16 cellular contexts compared by ENCODE assay signal in genomic region chr10:122544493-122544892, GRCh38. TPM values are rescaled to one million over a fixed set of nuclear protein-coding genes. Genes with fewer than 3 reads are reported as not detected.
DNase-seq lines count a peak whose midpoint lies in the region; ATAC-seq and TF ChIP-seq lines count a peak whose summit lies in the region.
"Had no signal": no experiment of that assay in that cellular context is flagged by ENCODE, and none has a peak within 500 bp of the region (broad histone marks: within the 10 kb centered on the region; RNA-seq: fewer than 3 reads in every experiment).

No MANE protein-coding gene starts in this region.

- intact Hi-C loops in left ventricle myocardium superior (cut with micrococcal nuclease), result no loop called here
- intact Hi-C loops in naive thymus-derived CD4-positive, alpha-beta T cell (cut with micrococcal nuclease), result no loop called here

- H3K36me3 Mint-ChIP-seq in brain, result no peaks in the 10 kb centered on the region
- no peaks in the 10 kb centered on the region for H3K36me3 Mint-ChIP-seq in naive thymus-derived CD4-positive, alpha-beta T cell

- no peak overlapping the region for H3K4me3 Mint-ChIP-seq in brain
- H3K4me3 Mint-ChIP-seq in naive thymus-derived CD4-positive, alpha-beta T cell, result no peak overlapping the region

- CTCF ChIA-PET in naive thymus-derived CD4-positive, alpha-beta T cell (lab: Charles Lee), result no interaction called here

- ATAC-seq in left ventricle myocardium superior (no peak), HG03469 (IDR thresholded peaks at IDR 0.05; ENCODE audit: unreplicated experiment) (no peak)
- peak; percentile 69 for ATAC-seq in naive thymus-derived CD4-positive, alpha-beta T cell

- peak overlapping the region in 3 of 5 experiments; percentile 30 to 63 (median 58) for H3K27ac Mint-ChIP-seq in brain
- H3K27ac Mint-ChIP-seq in naive thymus-derived CD4-positive, alpha-beta T cell, result no peak overlapping the region

- H3K9me3 ChIP-seq in right atrium auricular region, result no peaks in the 10 kb centered on the region
- no peaks in the 10 kb centered on the region for H3K9me3 ChIP-seq in naive thymus-derived CD4-positive, alpha-beta T cell (ENCODE audit: control insufficient read depth in 2 of 3, low read length in 3 of 3)
- H3K9me3 ChIP-seq: SJCRH30 had no signal

- H3K4me3 ChIP-seq in right atrium auricular region, result no peak overlapping the region
- no peak overlapping the region for H3K4me3 ChIP-seq in naive thymus-derived CD4-positive, alpha-beta T cell (ENCODE audit: low read length)
- H3K4me3 ChIP-seq: SJCRH30 had no signal

- POLR2A ChIA-PET in naive thymus-derived CD4-positive, alpha-beta T cell (lab: Charles Lee), result no interaction called here

- H3K9me3 Mint-ChIP-seq in brain, result peaks cover 0 to 7% (median 0%) of the 10 kb centered on the region in 5 experiments
- H3K9me3 Mint-ChIP-seq in naive thymus-derived CD4-positive, alpha-beta T cell, result peaks cover 0 to 2% (median 0%) of the 10 kb centered on the region in 11 donors

- no peak for TF ChIP-seq CTCF in right atrium auricular region (IDR thresholded peaks at IDR 0.05)
- TF ChIP-seq CTCF in brain (conservative IDR thresholded peaks at IDR 0.05), result no peak

- no peaks in the 10 kb centered on the region for H3K36me3 ChIP-seq in right atrium auricular region
- no peaks in the 10 kb centered on the region for H3K36me3 ChIP-seq in naive thymus-derived CD4-positive, alpha-beta T cell (ENCODE audit: control insufficient read depth in 2 of 3, insufficient read depth in 3 of 3, low read length in 3 of 3)
- H3K36me3 ChIP-seq: SJCRH30 had no signal

- H3K27ac ChIP-seq in right atrium auricular region, result no peak overlapping the region
- no peak overlapping the region for H3K27ac ChIP-seq in naive thymus-derived CD4-positive, alpha-beta T cell (ENCODE audit: low read depth, low read length)
- H3K27ac ChIP-seq: KMS-11, SJCRH30 had no signal

- H3K27me3 ChIP-seq in right atrium auricular region, result no peaks in the 10 kb centered on the region
- no peaks in the 10 kb centered on the region for H3K27me3 ChIP-seq in naive thymus-derived CD4-positive, alpha-beta T cell (ENCODE audit: control insufficient read depth in 2 of 2, insufficient read depth in 2 of 2, low read length in 2 of 2)

- no peaks in the 10 kb centered on the region for H3K4me1 ChIP-seq in right atrium auricular region
- H3K4me1 ChIP-seq in naive thymus-derived CD4-positive, alpha-beta T cell (ENCODE audit: control insufficient read depth in 2 of 2, insufficient read depth in 2 of 2, low read length in 2 of 2), result peaks cover 13 to 31% of the 10 kb centered on the region in 2 donors
- H3K4me1 ChIP-seq: SJCRH30 had no signal

- no peaks in the 10 kb centered on the region for H3K4me1 Mint-ChIP-seq in brain
- H3K4me1 Mint-ChIP-seq in naive thymus-derived CD4-positive, alpha-beta T cell, result peaks cover 5 to 53% (median 32%) of the 10 kb centered on the region in 7 donors

- H3K27me3 Mint-ChIP-seq in brain, result peaks cover 12% of the 10 kb centered on the region
- peaks cover 0 to 15% (median 0%) of the 10 kb centered on the region in 5 donors for H3K27me3 Mint-ChIP-seq in naive thymus-derived CD4-positive, alpha-beta T cell

- DNase-seq in right atrium auricular region (ENCODE audit: low spot score), result peak; percentile 48
- DNase-seq in left ventricle myocardium superior, result no peak
- DNase-seq in naive thymus-derived CD4-positive, alpha-beta T cell, result no peak
- no peak for DNase-seq in activated CD4-positive, CD25-positive, alpha-beta regulatory T cell treated with anti-CD3 and anti-CD28 coated beads, Interleukin-2, amount 50 U/mL, for 72 hours
- DNase-seq in superior temporal gyrus (ENCODE audit: extremely low spot score), result no peak
- no peak for DNase-seq in OCI-M1 (lab: John Stamatoyannopoulos, UW)
- DNase-seq: C1 segment of cervical spinal cord; COR-L47; DMS153; EL; NCI-H187 treated with DMSO at 0.1 percent for 48 hours; NK-92 treated with Interleukin-12 subunit alpha and Interleukin-12 subunit beta, amount 100 ng/mL, for 24 hours; SJCRH30 had no signal

RNA-seq across cellular contexts. Expression of gene DMBT1, which starts 16.1 kb away (rescaled TPM):
- under 1 TPM in 1 of 2 donors, not detected in 1; 0.08 TPM for total RNA-seq in right atrium auricular region
- total RNA-seq in left ventricle myocardium superior, result 0.05 TPM
- 0.63 TPM for polyA plus RNA-seq in brain (ENCODE audit: insufficient read depth, low read depth, low replicate concordance)
- not detected for total RNA-seq in naive thymus-derived CD4-positive, alpha-beta T cell
- polyA plus RNA-seq in naive thymus-derived CD4-positive, alpha-beta T cell, result not detected

Comparison
In these comparisons a context has a peak if more than half of its experiments do, and no peak if none do; other contexts are left out.
1. H3K27ac Mint-ChIP-seq: peak in brain (3 of 5); none in naive thymus-derived CD4-positive, alpha-beta T cell (0 of 9).